8 cellular contexts compared by ENCODE assay signal in genomic region chr14:92456215-92457017, GRCh38. TPM values are rescaled to one million over a fixed set of nuclear protein-coding genes. Genes with fewer than 3 reads are reported as not detected.
DNase-seq lines count a peak whose midpoint lies in the region; ATAC-seq and TF ChIP-seq lines count a peak whose summit lies in the region.

No MANE protein-coding gene starts in this region.

- no peaks in the 10 kb centered on the region for H4K20me1 ChIP-seq in mammary epithelial cell (ENCODE audit: insufficient read depth, low read length)

- H3K27me3 ChIP-seq in NT2/D1 (ENCODE audit: insufficient read depth, insufficient read length) (no peaks in the 10 kb centered on the region), mammary epithelial cell (ENCODE audit: insufficient read depth, low read length) (no peaks in the 10 kb centered on the region), upper lobe of left lung (no peaks in the 10 kb centered on the region)

- DNase-seq in D341Med (ENCODE audit: low spot score) (peak; percentile 81), NT2/D1 (ENCODE audit: low read depth, low spot score) (peak; percentile 38), mammary epithelial cell (peak; percentile 25), kidney tubule cell (ENCODE audit: low spot score) (peak; percentile 58), upper lobe of left lung (peak in 1 of 2 donors; percentile 71), NCI-H187 treated with DMSO at 0.1 percent for 48 hours (lab: John Stamatoyannopoulos, UW) (no peak)

- H3K9ac ChIP-seq in NT2/D1 (ENCODE audit: insufficient read length, low read depth) = no peak overlapping the region
- H3K9ac ChIP-seq in mammary epithelial cell (ENCODE audit: insufficient read depth, low read length) = no peak overlapping the region

- H3K9me3 ChIP-seq in NT2/D1 (ENCODE audit: insufficient read depth, low read length) = no peaks in the 10 kb centered on the region
- H3K9me3 ChIP-seq in mammary epithelial cell (replicated peaks; ENCODE audit: insufficient read depth, low read length) = no peaks in the 10 kb centered on the region
- H3K9me3 ChIP-seq in upper lobe of left lung = no peaks in the 10 kb centered on the region

- TF ChIP-seq POLR2A in upper lobe of left lung (IDR thresholded peaks at IDR 0.05) = no peak

- no peak overlapping the region for H2AFZ ChIP-seq in mammary epithelial cell (ENCODE audit: low read depth, low read length)

- dilution Hi-C loops in mammary epithelial cell (cut with HindIII; ENCODE audit: low sequenced_read_pairs) = no loop called here

- TF ChIP-seq EP300 in upper lobe of left lung (IDR thresholded peaks at IDR 0.05) = no peak

- H3K4me1 ChIP-seq in NT2/D1 (ENCODE audit: insufficient read depth, insufficient read length) = peaks cover 5% of the 10 kb centered on the region
- H3K4me1 ChIP-seq in mammary epithelial cell (ENCODE audit: insufficient read depth, low read length) = no peaks in the 10 kb centered on the region
- H3K4me1 ChIP-seq in upper lobe of left lung = peaks cover 13 to 50% (median 42%) of the 10 kb centered on the region in 4 donors

- intact Hi-C loops in mammary epithelial cell (cut with micrococcal nuclease) = loop anchor here (1.0 to 5.0 kb wide), 4 partner anchors 56 to 321 kb away; partner anchors contain the start of gene RIN3

- BruUV-seq in mammary epithelial cell (replicated peaks; lab: Mats Ljungman, UMichigan) = no TSS peak

- 76% methylated on average over 20 of the region's 23 CpGs for WGBS in mammary epithelial cell (ENCODE audit: low coverage, missing lambda C conversion rate)
- WGBS in upper lobe of left lung, 2 donors = 54 to 64% methylated on average over 13 to 21 of the region's 23 CpGs

- no peaks in the 10 kb centered on the region for H3K36me3 ChIP-seq in NT2/D1 (ENCODE audit: insufficient read depth, insufficient read length, low read length)
- no peaks in the 10 kb centered on the region for H3K36me3 ChIP-seq in mammary epithelial cell (ENCODE audit: insufficient read depth, low read length)
- H3K36me3 ChIP-seq in upper lobe of left lung = no peaks in the 10 kb centered on the region

- TF ChIP-seq CTCF in mammary epithelial cell (conservative IDR thresholded peaks at IDR 0.05 in 1 of 2, IDR thresholded peaks at IDR 0.05 in 1 of 2; ENCODE audit: extremely low read depth in 1 of 2, insufficient read depth in 1 of 2, low read depth in 1 of 2, low read length in 2 of 2) (peak; percentile 38 to 49), upper lobe of left lung (IDR thresholded peaks at IDR 0.05) (peak; percentile 67 to 85 (median 76))

- no peak overlapping the region for H3K4me3 ChIP-seq in NT2/D1 (ENCODE audit: insufficient read length, low read depth)
- H3K4me3 ChIP-seq in mammary epithelial cell (replicated peaks in 1 of 3; ENCODE audit: insufficient read depth in 1 of 3, low read depth in 2 of 3, low read length in 3 of 3) = no peak overlapping the region
- H3K4me3 ChIP-seq in upper lobe of left lung = peak overlapping the region in 1 of 4 donors; percentile 19

- H3K79me2 ChIP-seq in mammary epithelial cell (ENCODE audit: insufficient read depth, low read length) = no peaks in the 10 kb centered on the region

- ATAC-seq in GM21529 (IDR thresholded peaks at IDR 0.05; ENCODE audit: unreplicated experiment) (peak; percentile 45), upper lobe of left lung (ENCODE audit: low FRiP score in 2 of 2) (peak; percentile 84 to 90), HG02970 (IDR thresholded peaks at IDR 0.05; ENCODE audit: low FRiP score, unreplicated experiment) (no peak)

- CTCF ChIA-PET in mammary epithelial cell (lab: Charles Lee; ENCODE audit: low non-redundant PET) = no interaction called here

- H3K27ac ChIP-seq in mammary epithelial cell (ENCODE audit: insufficient read depth, low read depth, low read length) (no peak overlapping the region), upper lobe of left lung (peak overlapping the region; percentile 4 to 76 (median 17))

- in situ Hi-C loops in mammary epithelial cell (cut with MboI; ENCODE audit: low sequenced_read_pairs in 2 of 2) = no loop called here

- H3K4me2 ChIP-seq in mammary epithelial cell (ENCODE audit: insufficient read depth, low read depth, low read length) = no peak overlapping the region

RNA-seq across cellular contexts. Expression of gene RIN3, which starts 57.2 kb away (rescaled TPM):
- total RNA-seq in mammary epithelial cell = 10 to 100 TPM in 1 of 2 donors, 1 to 10 TPM in 1; 3.5 to 14.5 TPM
- 2.4 TPM for polyA plus RNA-seq in mammary epithelial cell
- 7.4 TPM for polyA minus RNA-seq in mammary epithelial cell
- 10 to 100 TPM; 19.0 to 88.0 (median 59.7) TPM for total RNA-seq in upper lobe of left lung
